Comparison of ENCODE assay signal across 8 cellular contexts in the genomic region with DNA sequence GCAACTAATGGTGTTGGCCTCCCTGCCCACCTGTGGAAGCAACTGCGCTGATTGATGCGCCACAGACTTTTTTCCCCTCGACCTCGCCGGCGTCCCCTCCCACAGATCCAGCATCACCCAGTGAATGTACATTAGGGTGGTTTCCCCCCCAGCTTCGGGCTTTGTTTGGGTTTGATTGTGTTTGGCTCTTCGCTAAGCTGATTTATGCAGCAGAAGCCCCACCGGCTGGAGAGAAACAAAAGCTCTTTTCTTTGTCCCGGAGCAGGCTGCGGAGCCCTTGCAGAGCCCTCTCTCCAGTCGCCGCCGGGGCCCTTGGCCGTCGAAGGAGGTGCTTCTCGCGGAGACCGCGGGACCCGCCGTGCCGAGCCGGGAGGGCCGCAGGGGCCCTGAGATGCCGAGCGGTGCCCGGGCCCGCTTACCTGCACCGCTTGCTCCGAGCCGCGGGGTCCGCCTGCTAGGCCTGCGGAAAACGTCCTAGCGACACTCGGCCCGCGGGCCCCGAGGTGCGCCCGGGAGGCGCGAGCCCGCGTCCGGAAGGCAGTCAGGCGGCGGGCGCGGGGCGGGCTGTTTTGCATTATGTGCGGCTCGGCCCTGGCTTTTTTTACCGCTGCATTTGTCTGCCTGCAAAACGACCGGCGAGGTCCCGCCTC. TPM values are rescaled to one million over a fixed set of nuclear protein-coding genes. Genes with fewer than 3 reads are reported as not detected.
A peak's percentile ranks its signal among the peaks of the same experiment; 100 is the strongest.
DNase-seq lines count a peak whose midpoint lies in the region; ATAC-seq and TF ChIP-seq lines count a peak whose summit lies in the region.

No MANE protein-coding gene starts in this region.

- WGBS in thyroid gland, 2 donors, result 1% methylated on average over 12 to 29 of the region's 60 CpGs

- H3K4me1 ChIP-seq in ES-I3 (ENCODE audit: insufficient read depth, low read length), result peaks cover 5% of the 10 kb centered on the region; the same call in 1 of the 2 replicates
- peaks cover 0 to 5% of the 10 kb centered on the region in 2 donors for H3K4me1 ChIP-seq in thyroid gland

- TF ChIP-seq POLR2A in thyroid gland (IDR thresholded peaks at IDR 0.05), result peak in 1 of 2 donors; percentile 24

- no peaks in the 10 kb centered on the region for H3K27me3 ChIP-seq in WERI-Rb-1 (ENCODE audit: insufficient read depth, low read depth, severe bottlenecking)
- no peaks in the 10 kb centered on the region for H3K27me3 ChIP-seq in thyroid gland

- no peak for TF ChIP-seq CTCF in WERI-Rb-1 (IDR thresholded peaks at IDR 0.05; ENCODE audit: low read depth, low read length)
- no peak for TF ChIP-seq CTCF in thyroid gland (IDR thresholded peaks at IDR 0.05)

- H3K9ac ChIP-seq in ES-I3 (ENCODE audit: low read depth, low read length), result peak overlapping the region; percentile 85

- intact Hi-C loops in thyroid gland (cut with DNase I), result no loop called here

- H3K4me3 ChIP-seq in WERI-Rb-1 (ENCODE audit: low read depth, low read length) (peak overlapping the region; percentile 91), thyroid gland (replicated peaks in 1 of 3) (peak overlapping the region; percentile 46 to 67 (median 56))

- no peaks in the 10 kb centered on the region; the same call in 1 of the 2 replicates for H3K9me3 ChIP-seq in ES-I3 (ENCODE audit: control insufficient read depth, insufficient read depth, low read length)
- no peaks in the 10 kb centered on the region for H3K9me3 ChIP-seq in WERI-Rb-1 (ENCODE audit: severe bottlenecking)
- no peaks in the 10 kb centered on the region for H3K9me3 ChIP-seq in thyroid gland

- DNase-seq in HS-27A (ENCODE audit: low read depth) (peak; percentile 27), WERI-Rb-1 (peak; percentile 53), epithelial cell of prostate (ENCODE audit: low read depth, low spot score) (no peak), mucosa of gallbladder (ENCODE audit: low spot score) (peak; percentile 27), thyroid gland (peak; percentile 48 to 58), NCI-H524 treated with DMSO at 0.1 percent for 48 hours (lab: John Stamatoyannopoulos, UW) (no peak)

- H3K36me3 ChIP-seq in ES-I3 (ENCODE audit: insufficient read depth, low read length) (no peaks in the 10 kb centered on the region), WERI-Rb-1 (no peaks in the 10 kb centered on the region), thyroid gland (no peaks in the 10 kb centered on the region)

- peak; percentile 14 for ATAC-seq in GM21381 (IDR thresholded peaks at IDR 0.05; ENCODE audit: unreplicated experiment)

- H3K27ac ChIP-seq in WERI-Rb-1, result peak overlapping the region; percentile 66
- H3K27ac ChIP-seq in epithelial cell of prostate, result peak overlapping the region; percentile 89
- peak overlapping the region; percentile 86 to 93 (median 89) for H3K27ac ChIP-seq in thyroid gland

RNA-seq across cellular contexts. Expression of a gene that starts 0.7 kb away (rescaled TPM):
- total RNA-seq in mucosa of gallbladder, result 66.5 TPM
- 10 to 100 TPM; 14.0 to 33.6 (median 17.7) TPM for total RNA-seq in thyroid gland

Comparison
In these comparisons a context has a peak if more than half of its experiments do, and no peak if none do; other contexts are left out.
1. DNase-seq: peak in HS-27A (single experiment), WERI-Rb-1 (single experiment), mucosa of gallbladder (single experiment) and thyroid gland (2 of 2); none in epithelial cell of prostate (single experiment) and NCI-H524 treated with DMSO at 0.1 percent for 48 hours (single experiment).
2. Peak in every context shown above with its lines, with median percentiles within 50 percentile points of each other: H3K27ac ChIP-seq.